Comparison of ENCODE assay signal across 8 cellular contexts in the genomic region with DNA sequence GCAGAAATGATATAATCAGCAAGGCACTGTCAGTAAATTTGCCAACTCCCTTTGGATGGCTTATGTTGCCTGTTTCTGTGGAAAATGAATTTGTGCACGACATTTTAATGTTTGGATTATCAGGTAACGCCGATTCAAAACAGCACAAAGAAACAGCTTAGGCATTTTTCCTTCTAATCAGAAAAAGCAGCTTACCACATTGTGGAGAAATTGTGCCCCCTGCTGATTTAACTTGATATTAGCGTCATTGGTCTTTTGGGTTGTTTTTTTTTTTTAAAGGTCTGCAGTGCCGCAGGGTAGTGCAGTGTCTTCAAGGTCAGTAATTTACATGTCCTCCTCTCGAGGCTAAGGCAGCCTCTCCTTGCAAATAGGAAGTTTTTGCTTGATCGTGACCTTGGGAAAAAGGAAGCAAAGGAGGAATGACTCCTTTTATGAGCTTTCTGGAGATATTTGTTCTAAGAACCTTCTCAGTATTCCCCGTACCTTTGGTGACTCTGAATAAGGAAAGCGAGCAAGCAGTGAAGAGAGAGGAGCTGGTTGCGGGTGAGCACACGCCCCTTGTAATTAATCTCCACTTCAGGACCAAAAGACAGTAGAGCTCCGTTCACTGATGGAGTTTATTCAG.
DNase-seq lines count a peak whose midpoint lies in the region; ATAC-seq, FAIRE-seq and TF ChIP-seq lines count a peak whose summit lies in the region.

No MANE protein-coding gene starts in this region.

- H3K27me3 ChIP-seq in HUES64 (ENCODE audit: insufficient read depth, low read length) = peaks cover 7% of the 10 kb centered on the region; the same call in 1 of the 2 replicates
- H3K27me3 ChIP-seq in small intestine (ENCODE audit: control insufficient read depth in 2 of 2, insufficient read depth in 2 of 2, low read length in 2 of 2) = no peaks in the 10 kb centered on the region

- 43% methylated on average over 12 of the region's 12 CpGs for WGBS in HUES64
- WGBS in small intestine, 3 donors = 19 to 33% (median 20%) methylated on average over 12 of the region's 12 CpGs

- no peak for FAIRE-seq in small intestine (lab: Jason Lieb, UNC)

- H3K27ac ChIP-seq in HUES64 (ENCODE audit: low read depth, low read length) (no peak overlapping the region), small intestine (ENCODE audit: low read depth in 1 of 2, low read length in 1 of 2) (no peak overlapping the region)

- H3K4me3 ChIP-seq in GM12875 (ENCODE audit: low read depth, low read length) (no peak overlapping the region), HUES64 (ENCODE audit: low read length) (peak overlapping the region; percentile 22), small intestine (ENCODE audit: low read depth in 1 of 2, low read length in 2 of 2) (no peak overlapping the region)

- DNase-seq in AG09319 (ENCODE audit: extremely low read depth, low read depth) (peak; percentile 49), NCI-H748 treated with DMSO at 0.1 percent for 48 hours (lab: John Stamatoyannopoulos, UW) (peak; percentile 91), amniotic stem cell (lab: John Stamatoyannopoulos, UW) (peak; percentile 66), hippocampal formation (lab: John Stamatoyannopoulos, UW) (peak; percentile 2 to 74), small intestine (peak; percentile 58)

- ATAC-seq in GM21825 (IDR thresholded peaks at IDR 0.05; ENCODE audit: unreplicated experiment) = no peak

- H3K9me3 ChIP-seq in HUES64 (ENCODE audit: insufficient read depth, low read depth, low read length) (no peaks in the 10 kb centered on the region), small intestine (ENCODE audit: control insufficient read depth, low read depth) (no peaks in the 10 kb centered on the region)

- no peak overlapping the region; the same call in 1 of the 2 replicates for H3K9ac ChIP-seq in HUES64 (ENCODE audit: low read depth, low read length)

- no peaks in the 10 kb centered on the region for H3K36me3 ChIP-seq in HUES64 (ENCODE audit: insufficient read depth, low read length)
- no peaks in the 10 kb centered on the region for H3K36me3 ChIP-seq in small intestine (ENCODE audit: control insufficient read depth in 2 of 2, insufficient read depth in 2 of 2, low read length in 2 of 2)

- H3K4me1 ChIP-seq in HUES64 (ENCODE audit: insufficient read depth, low read length) = peaks cover 21% of the 10 kb centered on the region
- H3K4me1 ChIP-seq in small intestine (ENCODE audit: control insufficient read depth in 2 of 2, insufficient read depth in 1 of 2, low read depth in 1 of 2, low read length in 1 of 2) = no peaks in the 10 kb centered on the region

- TF ChIP-seq CTCF in AG09319 (IDR thresholded peaks at IDR 0.05; ENCODE audit: low read depth, low read length) = peak; percentile 68
- TF ChIP-seq CTCF in GM12875 (IDR thresholded peaks at IDR 0.05; ENCODE audit: borderline replicate concordance, insufficient read depth, low read depth, low read length) = peak; percentile 47; the same call in 1 of the 2 replicates

Comparison
In these comparisons a context has a peak if more than half of its experiments do, and no peak if none do; other contexts are left out.
1. DNase-seq: peak in every context shown above with its lines; median percentile 91 in NCI-H748 treated with DMSO at 0.1 percent for 48 hours; 66 in amniotic stem cell; 58 in small intestine; 49 in AG09319; 38 in hippocampal formation.